Comparison of ENCODE assay signal across 8 cellular contexts in the genomic region with DNA sequence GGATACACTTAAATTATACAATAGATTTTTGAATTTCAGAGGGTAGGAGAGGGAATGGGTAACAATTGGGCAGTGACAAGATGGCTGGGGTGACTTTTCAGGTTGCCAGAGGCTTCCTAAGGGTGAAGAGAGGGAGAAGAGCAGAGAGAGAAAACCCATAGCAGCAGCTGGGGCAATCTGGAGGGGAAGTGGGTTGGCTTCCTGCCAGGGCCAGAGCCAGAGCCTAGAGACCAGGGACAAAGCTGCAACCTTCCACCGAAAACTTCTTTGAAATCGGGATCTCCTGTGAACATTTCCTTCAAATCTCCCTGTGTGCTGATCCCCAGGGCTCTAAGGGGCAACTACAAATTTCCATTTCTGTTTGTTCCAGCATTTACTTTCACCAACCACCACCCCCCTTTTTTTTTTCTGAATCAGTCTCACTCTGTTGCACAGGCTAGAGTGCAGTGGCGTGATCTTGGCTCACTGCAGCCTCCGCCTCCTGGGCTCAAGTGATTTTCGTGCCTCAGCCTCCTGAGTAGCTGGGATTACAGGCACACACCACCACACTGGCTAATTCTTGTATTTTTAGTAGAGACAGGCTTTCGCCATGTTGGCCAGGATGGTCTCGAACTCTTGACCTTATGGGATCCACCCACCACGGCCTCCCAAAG. TPM values are rescaled to one million over a fixed set of nuclear protein-coding genes. Genes with fewer than 3 reads are reported as not detected.
A peak's percentile ranks its signal among the peaks of the same experiment; 100 is the strongest.
DNase-seq lines count a peak whose midpoint lies in the region; ATAC-seq lines count a peak whose summit lies in the region.

No MANE protein-coding gene starts in this region.

- no peak for ATAC-seq in activated T-cell treated with anti-CD3 and anti-CD28 coated beads, Interleukin-2, amount 50 U/mL, for 72 hours (replicated peaks in 1 of 2)
- ATAC-seq in memory B cell (ENCODE audit: low read depth): no peak
- ATAC-seq in GM18861 (IDR thresholded peaks at IDR 0.05; ENCODE audit: unreplicated experiment): no peak

- H3K4me1 Mint-ChIP-seq in activated T-cell treated with anti-CD3 and anti-CD28 coated beads, Interleukin-2, amount 50 U/mL, for 72 hours (ENCODE audit: low read depth): peaks cover 63% of the 10 kb centered on the region
- H3K4me1 Mint-ChIP-seq in memory B cell: peaks cover 35% of the 10 kb centered on the region

- H3K27ac Mint-ChIP-seq in activated T-cell treated with anti-CD3 and anti-CD28 coated beads, Interleukin-2, amount 50 U/mL, for 72 hours: peak overlapping the region; percentile 39
- H3K27ac Mint-ChIP-seq in memory B cell: peak overlapping the region; percentile 24

- DNase-seq in DMS79 (lab: John Stamatoyannopoulos, UW) (peak; percentile 7), NCI-H2227 treated with DMSO at 0.1 percent for 48 hours (lab: John Stamatoyannopoulos, UW) (peak; percentile 10), memory B cell (ENCODE audit: low spot score in 2 of 2) (peak in 1 of 2 donors; percentile 37), DMS114 treated with DMSO at 0.1 percent for 48 hours (lab: John Stamatoyannopoulos, UW; ENCODE audit: unreplicated experiment) (no peak), dedifferentiated amniotic fluid mesenchymal stem cell (ENCODE audit: extremely low spot score) (no peak), NCI-H128 (lab: John Stamatoyannopoulos, UW; ENCODE audit: unreplicated experiment) (no peak)
- DNase-seq in activated T-cell treated with anti-CD3 and anti-CD28 coated beads, Interleukin-2, amount 50 U/mL, for 72 hours: peak; percentile 48 to 56

- H3K4me3 Mint-ChIP-seq in activated T-cell treated with anti-CD3 and anti-CD28 coated beads, Interleukin-2, amount 50 U/mL, for 72 hours: peak overlapping the region; percentile 36 to 69
- peak overlapping the region; percentile 37 for H3K4me3 Mint-ChIP-seq in memory B cell

- H3K36me3 Mint-ChIP-seq in activated T-cell treated with anti-CD3 and anti-CD28 coated beads, Interleukin-2, amount 50 U/mL, for 72 hours (ENCODE audit: insufficient read depth in 2 of 2): peaks cover 0 to 1% of the 10 kb centered on the region in 2 donors
- H3K36me3 Mint-ChIP-seq in memory B cell: no peaks in the 10 kb centered on the region

- no peaks in the 10 kb centered on the region for H3K9me3 Mint-ChIP-seq in activated T-cell treated with anti-CD3 and anti-CD28 coated beads, Interleukin-2, amount 50 U/mL, for 72 hours
- H3K9me3 Mint-ChIP-seq in memory B cell: no peaks in the 10 kb centered on the region

- no peaks in the 10 kb centered on the region for H3K27me3 Mint-ChIP-seq in activated T-cell treated with anti-CD3 and anti-CD28 coated beads, Interleukin-2, amount 50 U/mL, for 72 hours (ENCODE audit: low read depth)
- peaks cover 2% of the 10 kb centered on the region for H3K27me3 Mint-ChIP-seq in memory B cell

RNA-seq across cellular contexts. Expression of a gene that starts 3.1 kb away (rescaled TPM):
- total RNA-seq in activated T-cell treated with anti-CD3 and anti-CD28 coated beads, Interleukin-2, amount 50 U/mL, for 72 hours: 1 to 10 TPM in 1 of 2 donors, under 1 TPM in 1; 0.36 to 1.0 TPM

RNA-seq across cellular contexts. Expression of a gene that starts 3.9 kb away (rescaled TPM):
- total RNA-seq in activated T-cell treated with anti-CD3 and anti-CD28 coated beads, Interleukin-2, amount 50 U/mL, for 72 hours: 100 to 1,000 TPM; 238 to 260 TPM

RNA-seq across cellular contexts. Expression of a gene that starts 11.2 kb away (rescaled TPM):
- total RNA-seq in activated T-cell treated with anti-CD3 and anti-CD28 coated beads, Interleukin-2, amount 50 U/mL, for 72 hours: 10 to 100 TPM; 11.9 to 12.9 TPM

RNA-seq across cellular contexts. Expression of a gene that starts 23.9 kb away (rescaled TPM):
- 10 to 100 TPM; 12.1 to 16.1 TPM for total RNA-seq in activated T-cell treated with anti-CD3 and anti-CD28 coated beads, Interleukin-2, amount 50 U/mL, for 72 hours

RNA-seq across cellular contexts. Expression of a gene that starts 42.6 kb away (rescaled TPM):
- 10 to 100 TPM; 50.5 to 53.6 TPM for total RNA-seq in activated T-cell treated with anti-CD3 and anti-CD28 coated beads, Interleukin-2, amount 50 U/mL, for 72 hours

Comparison
In these comparisons a context has a peak if more than half of its experiments do, and no peak if none do; other contexts are left out.
1. DNase-seq: peak in DMS79 (single experiment), NCI-H2227 treated with DMSO at 0.1 percent for 48 hours (single experiment) and activated T-cell treated with anti-CD3 and anti-CD28 coated beads, Interleukin-2, amount 50 U/mL, for 72 hours (2 of 2); none in DMS114 treated with DMSO at 0.1 percent for 48 hours (single experiment), dedifferentiated amniotic fluid mesenchymal stem cell (single experiment) and NCI-H128 (single experiment).